In genomic region chr11:127338380-127339259, GRCh38 we compare ENCODE assay signal across 1 cellular context.
TF ChIP-seq lines count a peak whose summit lies in the region.

No MANE protein-coding gene starts in this region.

TF ChIP-seq in neural cell, 6 proteins besides CTCF, POLR2A, EP300 and RAD21 (continued from another document):
- TF ChIP-seq, protein P1, sequence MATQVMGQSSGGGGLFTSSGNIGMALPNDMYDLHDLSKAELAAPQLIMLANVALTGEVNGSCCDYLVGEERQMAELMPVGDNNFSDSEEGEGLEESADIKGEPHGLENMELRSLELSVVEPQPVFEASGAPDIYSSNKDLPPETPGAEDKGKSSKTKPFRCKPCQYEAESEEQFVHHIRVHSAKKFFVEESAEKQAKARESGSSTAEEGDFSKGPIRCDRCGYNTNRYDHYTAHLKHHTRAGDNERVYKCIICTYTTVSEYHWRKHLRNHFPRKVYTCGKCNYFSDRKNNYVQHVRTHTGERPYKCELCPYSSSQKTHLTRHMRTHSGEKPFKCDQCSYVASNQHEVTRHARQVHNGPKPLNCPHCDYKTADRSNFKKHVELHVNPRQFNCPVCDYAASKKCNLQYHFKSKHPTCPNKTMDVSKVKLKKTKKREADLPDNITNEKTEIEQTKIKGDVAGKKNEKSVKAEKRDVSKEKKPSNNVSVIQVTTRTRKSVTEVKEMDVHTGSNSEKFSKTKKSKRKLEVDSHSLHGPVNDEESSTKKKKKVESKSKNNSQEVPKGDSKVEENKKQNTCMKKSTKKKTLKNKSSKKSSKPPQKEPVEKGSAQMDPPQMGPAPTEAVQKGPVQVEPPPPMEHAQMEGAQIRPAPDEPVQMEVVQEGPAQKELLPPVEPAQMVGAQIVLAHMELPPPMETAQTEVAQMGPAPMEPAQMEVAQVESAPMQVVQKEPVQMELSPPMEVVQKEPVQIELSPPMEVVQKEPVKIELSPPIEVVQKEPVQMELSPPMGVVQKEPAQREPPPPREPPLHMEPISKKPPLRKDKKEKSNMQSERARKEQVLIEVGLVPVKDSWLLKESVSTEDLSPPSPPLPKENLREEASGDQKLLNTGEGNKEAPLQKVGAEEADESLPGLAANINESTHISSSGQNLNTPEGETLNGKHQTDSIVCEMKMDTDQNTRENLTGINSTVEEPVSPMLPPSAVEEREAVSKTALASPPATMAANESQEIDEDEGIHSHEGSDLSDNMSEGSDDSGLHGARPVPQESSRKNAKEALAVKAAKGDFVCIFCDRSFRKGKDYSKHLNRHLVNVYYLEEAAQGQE (IDR thresholded peaks at IDR 0.05; ENCODE audit: borderline replicate concordance): peak; percentile 66
- TF ChIP-seq TAF1 (IDR thresholded peaks at IDR 0.05; ENCODE audit: low read depth): no peak
TF ChIP-seq in neural cell: peak in this region for 2.
